22 cellular contexts compared by ENCODE assay signal in the genomic region with DNA sequence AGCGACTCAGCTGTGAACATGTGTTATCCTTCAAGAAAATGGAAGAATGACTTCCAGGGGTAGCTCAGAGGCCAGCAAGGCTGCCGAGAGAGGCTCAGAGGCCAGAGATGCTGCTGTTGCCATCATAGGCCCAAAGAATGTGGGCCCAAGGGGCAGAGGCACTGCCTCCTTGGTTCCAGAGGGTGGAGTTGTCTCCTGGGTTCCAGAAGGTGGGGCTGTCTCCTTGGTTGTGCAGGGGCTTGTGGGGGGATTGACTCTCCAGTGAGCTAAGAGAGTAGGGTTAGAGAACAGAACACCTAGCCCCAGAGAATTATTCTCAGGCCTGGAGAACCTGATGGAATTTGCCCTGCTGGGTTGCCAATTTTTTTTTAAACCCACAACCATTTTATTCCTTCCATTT.
DNase-seq lines count a peak whose midpoint lies in the region; ATAC-seq, FAIRE-seq and TF ChIP-seq lines count a peak whose summit lies in the region.
"Had no signal": no experiment of that assay in that cellular context is flagged by ENCODE, and none has a peak within 500 bp of the region (broad histone marks: within the 10 kb centered on the region; RNA-seq: fewer than 3 reads in every experiment).

No MANE protein-coding gene starts in this region.

- TF ChIP-seq RAD21 in HepG2 (CRISPR knock-in tag; IDR thresholded peaks at IDR 0.05) = no peak

- intact Hi-C loops in HepG2 (cut with micrococcal nuclease; ENCODE audit: unreplicated experiment) (loop anchor here (10.0 kb wide), 1 partner anchor 177 kb away; no protein-coding TSS in a partner anchor), right lobe of liver (cut with DNase I) (no loop called here)

- H3K9ac ChIP-seq in HepG2 (ENCODE audit: insufficient read depth, low read depth, low read length) = no peak overlapping the region
- H3K9ac ChIP-seq in endodermal cell (ENCODE audit: extremely low read depth, low read length, poor library complexity, severe bottlenecking) = no peak overlapping the region
- H3K9ac ChIP-seq: BLaER1 had no signal

- in situ Hi-C loops in HepG2 (cut with HindIII; ENCODE audit: extremely low pct_ligation_motif_present, low pct_unique_long_range_greater_than_20kb) = no loop called here

- H4K20me1 ChIP-seq in HepG2 (ENCODE audit: insufficient read depth, low read length) = no peaks in the 10 kb centered on the region
- H4K20me1 ChIP-seq: BLaER1 had no signal

- no peak for TF ChIP-seq POLR2A in HepG2 (IDR thresholded peaks at IDR 0.05; ENCODE audit: insufficient read depth in 1 of 2, low read depth in 2 of 2, low read length in 2 of 2)
- no peak for TF ChIP-seq POLR2A in right lobe of liver (IDR thresholded peaks at IDR 0.05)

- no peaks in the 10 kb centered on the region for H3K9me3 ChIP-seq in HepG2 (ENCODE audit: low read length)
- H3K9me3 ChIP-seq in right lobe of liver = no peaks in the 10 kb centered on the region
- H3K9me3 ChIP-seq in endodermal cell (ENCODE audit: control insufficient read depth, low read length) = no peaks in the 10 kb centered on the region
- H3K9me3 ChIP-seq: A549, BLaER1 had no signal

- 100% methylated on average over 1 of the region's 2 CpGs for WGBS in HepG2 (ENCODE audit: low lambda C conversion rate)
- 25% methylated on average over 1 of the region's 2 CpGs for WGBS in right lobe of liver (ENCODE audit: insufficient coverage, low coverage, low lambda C conversion rate, missing lambda C conversion rate)
- 87% methylated on average over 2 of the region's 2 CpGs; no CpG with 5 or more reads in 1 of the 2 experiments for WGBS in endodermal cell (ENCODE audit: insufficient coverage in 1 of 2, insufficient read length in 1 of 2), 2 experiments

- H3K27me3 ChIP-seq in HepG2 (ENCODE audit: control insufficient read depth in 1 of 2, insufficient read depth in 2 of 2, low read length in 2 of 2) = no peaks in the 10 kb centered on the region
- no peaks in the 10 kb centered on the region for H3K27me3 ChIP-seq in right lobe of liver
- H3K27me3 ChIP-seq in endodermal cell (ENCODE audit: control insufficient read depth, insufficient read depth, low read length, poor library complexity, severe bottlenecking) = no peaks in the 10 kb centered on the region

- BruUV-seq in HepG2 (replicated peaks; lab: Mats Ljungman, UMichigan) = no TSS peak

- no peak overlapping the region for H3K4me3 Mint-ChIP-seq in endodermal cell
- H3K4me3 Mint-ChIP-seq: CD14-positive monocyte; CD4-positive, alpha-beta memory T cell; HFFc6; IgD-negative memory B cell had no signal

- FAIRE-seq in HepG2 (lab: Jason Lieb, UNC) = no peak
- FAIRE-seq: A549, GM12892, GM18507 had no signal

- no peak overlapping the region for H3K27ac ChIP-seq in HepG2 (ENCODE audit: extremely low read length, insufficient read depth, low read length)
- H3K27ac ChIP-seq in right lobe of liver = no peak overlapping the region
- H3K27ac ChIP-seq in endodermal cell (ENCODE audit: low read depth, low read length) = no peak overlapping the region
- H3K27ac ChIP-seq: 22Rv1, A549, BLaER1, HL-60 had no signal

- no peak for TF ChIP-seq EP300 in HepG2 (IDR thresholded peaks at IDR 0.05; ENCODE audit: low read depth in 2 of 2, low read length in 2 of 2)
- no peak for TF ChIP-seq EP300 in HepG2 (CRISPR knock-in tag; IDR thresholded peaks at IDR 0.05; ENCODE audit: borderline replicate concordance)

- DNase-seq in HepG2 (ENCODE audit: low spot score) (no peak), right lobe of liver (no peak), endodermal cell (peak; percentile 49), iPS-NIHi7 (ENCODE audit: extremely low spot score) (peak; percentile 57), kidney glomerular epithelial cell (lab: John Stamatoyannopoulos, UW) (no peak), ureter (ENCODE audit: low spot score) (no peak), NCI-H69 (lab: John Stamatoyannopoulos, UW) (no peak)
- DNase-seq: CD4-positive, alpha-beta memory T cell; DMS153; DMS79; GDM1; HFFc6; KBM-7 had no signal

- no peak overlapping the region for H3K4me3 ChIP-seq in HepG2 (replicated peaks in 1 of 3; ENCODE audit: insufficient read depth in 1 of 3, low read depth in 2 of 3, low read length in 3 of 3)
- H3K4me3 ChIP-seq in right lobe of liver = no peak overlapping the region
- H3K4me3 ChIP-seq in endodermal cell (ENCODE audit: low read length) = no peak overlapping the region
- H3K4me3 ChIP-seq: A549, BLaER1 had no signal

- peaks cover 9% of the 10 kb centered on the region for H3K4me1 Mint-ChIP-seq in endodermal cell
- H3K4me1 Mint-ChIP-seq: CD14-positive monocyte; CD4-positive, alpha-beta memory T cell; IgD-negative memory B cell had no signal

- peaks cover 5% of the 10 kb centered on the region for H3K36me3 Mint-ChIP-seq in endodermal cell (ENCODE audit: low read depth)
- H3K36me3 Mint-ChIP-seq: CD14-positive monocyte; CD4-positive, alpha-beta memory T cell; IgD-negative memory B cell had no signal

- CTCF ChIA-PET in HepG2 (lab: Yijun Ruan, JAX; ENCODE audit: low intra/inter-chr PET ratio, low total read pairs) = no interaction called here

- no peak overlapping the region for H2AFZ ChIP-seq in HepG2 (ENCODE audit: low read length)

- H3K36me3 ChIP-seq in HepG2 (replicated peaks in 1 of 2; ENCODE audit: control insufficient read depth in 1 of 2, insufficient read depth in 2 of 2, low read length in 2 of 2) = peaks cover 4 to 28% of the 10 kb centered on the region in 2 experiments; a peak in 3 of 5 replicates
- no peaks in the 10 kb centered on the region for H3K36me3 ChIP-seq in right lobe of liver
- H3K36me3 ChIP-seq in endodermal cell (ENCODE audit: control insufficient read depth, insufficient read depth, low read length) = no peaks in the 10 kb centered on the region
- H3K36me3 ChIP-seq: BLaER1 had no signal

- no peak overlapping the region for H3K27ac Mint-ChIP-seq in endodermal cell
- H3K27ac Mint-ChIP-seq: CD14-positive monocyte; CD4-positive, alpha-beta memory T cell; HFFc6; IgD-negative memory B cell had no signal

- no peaks in the 10 kb centered on the region for H3K4me1 ChIP-seq in HepG2 (ENCODE audit: insufficient read depth, low read length)
- no peaks in the 10 kb centered on the region for H3K4me1 ChIP-seq in right lobe of liver
- no peaks in the 10 kb centered on the region for H3K4me1 ChIP-seq in endodermal cell (ENCODE audit: control insufficient read depth, insufficient read depth, low read length)
- H3K4me1 ChIP-seq: A549, BLaER1 had no signal

- H3K9me3 Mint-ChIP-seq in endodermal cell = peaks cover 70% of the 10 kb centered on the region
- H3K9me3 Mint-ChIP-seq: CD4-positive, alpha-beta memory T cell; IgD-negative memory B cell had no signal

- no peak for ATAC-seq in HepG2
- no peak for ATAC-seq in right lobe of liver
- ATAC-seq: A549, HCT116 had no signal

- peaks cover 5% of the 10 kb centered on the region for H3K79me2 ChIP-seq in HepG2 (ENCODE audit: insufficient read depth, low read length)

- H3K27me3 Mint-ChIP-seq in endodermal cell (ENCODE audit: insufficient read depth) = no peaks in the 10 kb centered on the region

- no peak overlapping the region for H3K4me2 ChIP-seq in HepG2 (ENCODE audit: low read depth, low read length)
- H3K4me2 ChIP-seq: A549, BLaER1 had no signal

- POLR2A ChIA-PET in HepG2 (lab: Yijun Ruan, JAX) = no interaction called here

- peak; percentile 38; the same call in 1 of the 2 replicates for TF ChIP-seq CTCF in HepG2 (CRISPR knock-in tag; IDR thresholded peaks at IDR 0.05)
- TF ChIP-seq CTCF in right lobe of liver (IDR thresholded peaks at IDR 0.05) = no peak
- no peak for TF ChIP-seq CTCF in endodermal cell (conservative IDR thresholded peaks at IDR 0.05)

TF ChIP-seq in HepG2, 621 proteins besides CTCF, POLR2A, EP300 and RAD21:
- TF ChIP-seq STAG1 (CRISPR knock-in tag; IDR thresholded peaks at IDR 0.05) = peak; percentile 36; the same call in 1 of the 2 replicates
- no peak for TF ChIP-seq ZNF569 (CRISPR knock-in tag; IDR thresholded peaks at IDR 0.05; ENCODE audit: borderline replicate concordance)

Comparison
In these comparisons a context has a peak if more than half of its experiments do, and no peak if none do; other contexts are left out.
1. DNase-seq: peak in endodermal cell (single experiment) and iPS-NIHi7 (single experiment); none in HepG2 (single experiment), right lobe of liver (0 of 3), kidney glomerular epithelial cell (single experiment), ureter (single experiment) and NCI-H69 (single experiment).